In the genomic region with DNA sequence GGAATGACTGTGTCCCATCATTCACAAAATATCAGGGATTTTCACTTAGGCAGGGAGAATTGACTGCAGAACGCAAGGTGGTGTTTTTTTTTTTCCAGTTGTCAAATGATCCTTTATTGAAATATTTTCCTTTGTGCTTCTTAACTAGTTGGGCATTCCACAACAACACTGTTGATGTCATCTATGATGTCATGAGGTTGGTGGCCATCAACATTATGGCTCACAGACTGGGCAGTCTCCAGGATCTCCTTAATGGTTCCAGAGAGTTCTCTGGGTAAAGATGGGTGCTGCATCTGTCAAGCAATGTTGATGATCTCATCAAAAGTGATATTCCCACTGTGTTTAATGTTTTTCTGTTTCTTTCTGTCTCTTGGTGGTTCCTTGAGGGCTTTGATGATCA, we compare ENCODE assay signal across 28 cellular contexts.
"Had no signal": no experiment of that assay in that cellular context is flagged by ENCODE, and none has a peak within 500 bp of the region (broad histone marks: within the 10 kb centered on the region; RNA-seq: fewer than 3 reads in every experiment).

No MANE protein-coding gene starts in this region.

- ATAC-seq: effector memory CD8-positive, alpha-beta T cell; esophagus mucosa; foreskin keratinocyte; gastrocnemius medialis; gastroesophageal sphincter; heart left ventricle; heart right ventricle had no signal

- H3K9me3 ChIP-seq: colonic mucosa, esophagus muscularis mucosa, esophagus squamous epithelium, gastrocnemius medialis, gastroesophageal sphincter, heart left ventricle, heart right ventricle had no signal

- H3K27ac ChIP-seq: colonic mucosa, coronary artery, dorsolateral prefrontal cortex, epithelial cell of prostate, esophagus muscularis mucosa, esophagus squamous epithelium, foreskin keratinocyte, gastrocnemius medialis, gastroesophageal sphincter, heart left ventricle, heart right ventricle had no signal

- H3K36me3 ChIP-seq: colonic mucosa, esophagus muscularis mucosa, esophagus squamous epithelium, gastrocnemius medialis, gastroesophageal sphincter, heart left ventricle, heart right ventricle had no signal

- H3K27me3 ChIP-seq: colonic mucosa, foreskin keratinocyte, gastrocnemius medialis, heart left ventricle had no signal

- H3K4me3 ChIP-seq: colonic mucosa, coronary artery, dorsolateral prefrontal cortex, esophagus muscularis mucosa, esophagus squamous epithelium, gastrocnemius medialis, gastroesophageal sphincter, heart left ventricle, heart right ventricle had no signal

- DNase-seq: colonic mucosa; cortex of kidney; dermis blood vessel endothelial cell; dorsolateral prefrontal cortex; effector CD4-positive, alpha-beta T cell; effector CD8-positive, alpha-beta T cell; effector memory CD4-positive, alpha-beta T cell; effector memory CD8-positive, alpha-beta T cell; endodermal cell; erythroblast; esophagus squamous epithelium; foreskin fibroblast; foreskin keratinocyte; foreskin melanocyte; gastrocnemius medialis; glutamatergic neuron; head of caudate nucleus; heart left ventricle; heart right ventricle had no signal

- FAIRE-seq: colon, endometrium, endothelial cell of umbilical vein, frontal cortex had no signal

- H3K4me1 ChIP-seq: colonic mucosa, esophagus muscularis mucosa, esophagus squamous epithelium, foreskin keratinocyte, gastrocnemius medialis, gastroesophageal sphincter, heart left ventricle, heart right ventricle had no signal
